ENCODE assay signal across 8 cellular contexts in genomic region chr3:157174265-157174615, GRCh38. TPM values are rescaled to one million over a fixed set of nuclear protein-coding genes. Genes with fewer than 3 reads are reported as not detected.
DNase-seq lines count a peak whose midpoint lies in the region; ATAC-seq, FAIRE-seq and TF ChIP-seq lines count a peak whose summit lies in the region.

No MANE protein-coding gene starts in this region.

- H3K9ac ChIP-seq in kidney (ENCODE audit: low read length in 2 of 2) = peak overlapping the region; percentile 89 to 99

- peak overlapping the region; percentile 59 for H3K4me3 ChIP-seq in AG09309 (ENCODE audit: control insufficient read depth, low read depth, low read length)
- H3K4me3 ChIP-seq in astrocyte of the spinal cord (ENCODE audit: low read depth, low read length) = peak overlapping the region; percentile 47
- H3K4me3 ChIP-seq in kidney (ENCODE audit: low read length in 2 of 2) = peak overlapping the region; percentile 72 to 88

- FAIRE-seq in kidney (lab: Jason Lieb, UNC) = no peak

- H3K9me3 ChIP-seq in kidney (ENCODE audit: control insufficient read depth in 1 of 2, low read length in 2 of 2) = no peaks in the 10 kb centered on the region

- intact Hi-C loops in kidney (cut with DNase I) = no loop called here

- in situ Hi-C loops in astrocyte of the spinal cord (cut with HindIII; ENCODE audit: low sequenced_read_pairs) = no loop called here

- no peaks in the 10 kb centered on the region for H3K9me3 Mint-ChIP-seq in stimulated activated naive CD8-positive, alpha-beta T cell treated with anti-CD3 and anti-CD28 coated beads, Interleukin-15, Interleukin-2, amounts not matched to agents 100 ng/mL and 50 ng/mL, for 24 hours

- H3K36me3 ChIP-seq in kidney (ENCODE audit: control insufficient read depth in 1 of 2, insufficient read depth in 2 of 2, low read length in 2 of 2) = no peaks in the 10 kb centered on the region

- H3K27me3 Mint-ChIP-seq in stimulated activated naive CD8-positive, alpha-beta T cell treated with anti-CD3 and anti-CD28 coated beads, Interleukin-15, Interleukin-2, amounts not matched to agents 100 ng/mL and 50 ng/mL, for 24 hours = no peaks in the 10 kb centered on the region

- ATAC-seq in GM19035 (IDR thresholded peaks at IDR 0.05; ENCODE audit: unreplicated experiment) (peak; percentile 1), HG03139 (IDR thresholded peaks at IDR 0.05; ENCODE audit: unreplicated experiment) (no peak)

- TF ChIP-seq CTCF in AG09309 (IDR thresholded peaks at IDR 0.05; ENCODE audit: control insufficient read depth, insufficient read depth, low read depth, low read length, missing control alignments) (no peak), astrocyte of the spinal cord (IDR thresholded peaks at IDR 0.05; ENCODE audit: low read depth, low read length) (no peak), kidney (IDR thresholded peaks at IDR 0.05; ENCODE audit: borderline replicate concordance, extremely low read depth, insufficient read depth) (no peak)

- H3K27ac ChIP-seq in kidney (ENCODE audit: low read depth in 2 of 2, low read length in 2 of 2) = peak overlapping the region; percentile 98 to 100

- H3K4me3 Mint-ChIP-seq in stimulated activated naive CD8-positive, alpha-beta T cell treated with anti-CD3 and anti-CD28 coated beads, Interleukin-15, Interleukin-2, amounts not matched to agents 100 ng/mL and 50 ng/mL, for 24 hours = peak overlapping the region; percentile 95

- H3K4me1 Mint-ChIP-seq in stimulated activated naive CD8-positive, alpha-beta T cell treated with anti-CD3 and anti-CD28 coated beads, Interleukin-15, Interleukin-2, amounts not matched to agents 100 ng/mL and 50 ng/mL, for 24 hours (ENCODE audit: low read depth) = peaks cover 40% of the 10 kb centered on the region

- H3K27ac Mint-ChIP-seq in stimulated activated naive CD8-positive, alpha-beta T cell treated with anti-CD3 and anti-CD28 coated beads, Interleukin-15, Interleukin-2, amounts not matched to agents 100 ng/mL and 50 ng/mL, for 24 hours = peak overlapping the region; percentile 97

- H3K36me3 Mint-ChIP-seq in stimulated activated naive CD8-positive, alpha-beta T cell treated with anti-CD3 and anti-CD28 coated beads, Interleukin-15, Interleukin-2, amounts not matched to agents 100 ng/mL and 50 ng/mL, for 24 hours (ENCODE audit: low read depth) = peaks cover 19% of the 10 kb centered on the region

- no peak for DNase-seq in AG09309 (ENCODE audit: low read depth)
- DNase-seq in NCI-H2227 (lab: John Stamatoyannopoulos, UW; ENCODE audit: unreplicated experiment) = peak; percentile 60
- DNase-seq in astrocyte of the spinal cord (ENCODE audit: low read depth, low spot score) = no peak
- peak; percentile 80 for DNase-seq in kidney
- no peak for DNase-seq in COLO829 (ENCODE audit: low spot score)

- peaks cover 2 to 7% of the 10 kb centered on the region in 2 donors for H3K4me1 ChIP-seq in kidney (ENCODE audit: control insufficient read depth in 1 of 2, insufficient read depth in 1 of 2, low read depth in 1 of 2, low read length in 2 of 2)

RNA-seq across cellular contexts. Expression of gene CCNL1, which starts 14.3 kb away (rescaled TPM):
- 104 TPM for total RNA-seq in kidney
- polyA plus RNA-seq in kidney (ENCODE audit: insufficient read depth, low read depth, low replicate concordance) = 41.7 TPM

Comparison
In these comparisons a context has a peak if more than half of its experiments do, and no peak if none do; other contexts are left out.
1. DNase-seq: peak in NCI-H2227 (single experiment) and kidney (single experiment); none in AG09309 (single experiment), astrocyte of the spinal cord (single experiment) and COLO829 (single experiment).
2. Peak in every context shown above with its lines, with median percentiles within 50 percentile points of each other: H3K4me3 ChIP-seq.